ENCODE assay signal across 15 cellular contexts in genomic region chr16:85249830-85250455, GRCh38.
DNase-seq lines count a peak whose midpoint lies in the region; TF ChIP-seq lines count a peak whose summit lies in the region.
"Had no signal": no experiment of that assay in that cellular context is flagged by ENCODE, and none has a peak within 500 bp of the region (broad histone marks: within the 10 kb centered on the region; RNA-seq: fewer than 3 reads in every experiment).

No MANE protein-coding gene starts in this region.

- H3K36me3 ChIP-seq in smooth muscle cell (ENCODE audit: low read depth) (no peaks in the 10 kb centered on the region), trophoblast cell (ENCODE audit: control insufficient read depth in 1 of 2, insufficient read depth in 2 of 2, low read length in 2 of 2) (no peaks in the 10 kb centered on the region)

- H3K27me3 Mint-ChIP-seq in activated T-helper 1 cell treated with anti-CD3 and anti-CD28 coated beads, Interleukin-12 subunit alpha, Interleukin-12 subunit beta, Interleukin-2, Interleukin-4 antibody, amounts not matched to agents 30 ng/mL and 10 ng/mL and 1 ng/mL, durations not matched to agents 14 hours and 24 hours and 36 hours (ENCODE audit: insufficient read depth): peaks cover 2% of the 10 kb centered on the region

- H3K27ac ChIP-seq in smooth muscle cell (ENCODE audit: low read depth): no peak overlapping the region
- H3K27ac ChIP-seq in trophoblast cell (ENCODE audit: low read depth, low read length): no peak overlapping the region
- H3K27ac ChIP-seq: 22Rv1, RWPE1 had no signal

- no peaks in the 10 kb centered on the region for H3K36me3 Mint-ChIP-seq in activated T-helper 1 cell treated with anti-CD3 and anti-CD28 coated beads, Interleukin-12 subunit alpha, Interleukin-12 subunit beta, Interleukin-2, Interleukin-4 antibody, amounts not matched to agents 30 ng/mL and 10 ng/mL and 1 ng/mL, durations not matched to agents 14 hours and 24 hours and 36 hours (ENCODE audit: low read depth)

- H3K4ac ChIP-seq in trophoblast cell (ENCODE audit: low read depth, low read length): no peak overlapping the region

- no peaks in the 10 kb centered on the region for H3K27me3 ChIP-seq in smooth muscle cell (ENCODE audit: low read depth)
- no peaks in the 10 kb centered on the region for H3K27me3 ChIP-seq in trophoblast cell (ENCODE audit: insufficient read depth, low read length)

- H3K79me1 ChIP-seq in trophoblast cell (ENCODE audit: low read length): no peaks in the 10 kb centered on the region

- WGBS in smooth muscle cell (ENCODE audit: low lambda C conversion rate): 93% methylated on average over 27 of the region's 27 CpGs
- no CpG with 5 or more reads among the region's 27 CpGs for WGBS in trophoblast cell (ENCODE audit: extremely low coverage, insufficient coverage, insufficient read length)

- no peak overlapping the region for H2BK12ac ChIP-seq in trophoblast cell (ENCODE audit: low read length)

- H3K4me3 ChIP-seq in fibroblast of villous mesenchyme (ENCODE audit: low read depth, low read length) (no peak overlapping the region), smooth muscle cell (no peak overlapping the region), trophoblast cell (ENCODE audit: low read depth, low read length) (no peak overlapping the region)

- peaks cover 80% of the 10 kb centered on the region for H4K20me1 ChIP-seq in smooth muscle cell (ENCODE audit: low read depth)

- H3F3A ChIP-seq in smooth muscle cell (ENCODE audit: low read depth): peaks cover 5% of the 10 kb centered on the region

- H3K9me3 ChIP-seq in smooth muscle cell (replicated peaks; ENCODE audit: low read depth) (no peaks in the 10 kb centered on the region), trophoblast cell (ENCODE audit: insufficient read depth, low read depth, low read length) (no peaks in the 10 kb centered on the region)

- peaks cover 6% of the 10 kb centered on the region for H3K4me1 ChIP-seq in smooth muscle cell (ENCODE audit: low read depth)
- H3K4me1 ChIP-seq in trophoblast cell (ENCODE audit: control insufficient read depth in 1 of 2, insufficient read depth in 2 of 2, low read length in 2 of 2): peaks cover 0 to 5% of the 10 kb centered on the region in 2 experiments

- no peak overlapping the region for H4K8ac ChIP-seq in trophoblast cell (ENCODE audit: low read depth, low read length)

- no peak overlapping the region for H3K23ac ChIP-seq in trophoblast cell (ENCODE audit: low read length)

- TF ChIP-seq CTCF in fibroblast of villous mesenchyme (IDR thresholded peaks at IDR 0.05; ENCODE audit: insufficient read depth, low read depth, low read length) (no peak), smooth muscle cell (IDR thresholded peaks at IDR 0.05; ENCODE audit: borderline replicate concordance, insufficient read depth, poor library complexity, severe bottlenecking) (no peak)

- no peak overlapping the region for H2AFZ ChIP-seq in smooth muscle cell (ENCODE audit: low read depth)
- no peak overlapping the region for H2AFZ ChIP-seq in trophoblast cell (ENCODE audit: insufficient read depth, low read length, poor library complexity)

- H3K18ac ChIP-seq in trophoblast cell (ENCODE audit: low read length): no peak overlapping the region

- H2AK5ac ChIP-seq in trophoblast cell (ENCODE audit: low read length): no peak overlapping the region

- no peak overlapping the region for H3K14ac ChIP-seq in trophoblast cell (ENCODE audit: low read length)

- no peak overlapping the region for H3K27ac Mint-ChIP-seq in activated T-helper 1 cell treated with anti-CD3 and anti-CD28 coated beads, Interleukin-12 subunit alpha, Interleukin-12 subunit beta, Interleukin-2, Interleukin-4 antibody, amounts not matched to agents 30 ng/mL and 10 ng/mL and 1 ng/mL, durations not matched to agents 14 hours and 24 hours and 36 hours
- H3K27ac Mint-ChIP-seq: H9 had no signal

- H2BK5ac ChIP-seq in trophoblast cell (ENCODE audit: low read depth, low read length, poor library complexity): no peak overlapping the region

- H3K9me3 Mint-ChIP-seq in activated T-helper 1 cell treated with anti-CD3 and anti-CD28 coated beads, Interleukin-12 subunit alpha, Interleukin-12 subunit beta, Interleukin-2, Interleukin-4 antibody, amounts not matched to agents 30 ng/mL and 10 ng/mL and 1 ng/mL, durations not matched to agents 14 hours and 24 hours and 36 hours: no peaks in the 10 kb centered on the region
- H3K9me3 Mint-ChIP-seq: H9 had no signal

- intact Hi-C loops in activated T-helper 1 cell treated with anti-CD3 and anti-CD28 coated beads, Interleukin-12 subunit alpha, Interleukin-12 subunit beta, Interleukin-2, Interleukin-4 antibody, amounts not matched to agents 30 ng/mL and 10 ng/mL and 1 ng/mL, durations not matched to agents 14 hours and 24 hours and 36 hours (cut with micrococcal nuclease): no loop called here

- H3K4me3 Mint-ChIP-seq in activated T-helper 1 cell treated with anti-CD3 and anti-CD28 coated beads, Interleukin-12 subunit alpha, Interleukin-12 subunit beta, Interleukin-2, Interleukin-4 antibody, amounts not matched to agents 30 ng/mL and 10 ng/mL and 1 ng/mL, durations not matched to agents 14 hours and 24 hours and 36 hours: no peak overlapping the region
- H3K4me3 Mint-ChIP-seq: H9 had no signal

- no peak overlapping the region for H2BK120ac ChIP-seq in trophoblast cell (ENCODE audit: insufficient read depth, low read length, poor library complexity)

- DNase-seq in NCI-H2227 (lab: John Stamatoyannopoulos, UW; ENCODE audit: unreplicated experiment) (peak; percentile 8), NCI-H2227 treated with DMSO at 0.1 percent for 48 hours (lab: John Stamatoyannopoulos, UW) (no peak), NCI-H2171 (lab: John Stamatoyannopoulos, UW) (peak; percentile 69), fibroblast of villous mesenchyme (ENCODE audit: low read depth) (peak; percentile 21), smooth muscle cell (lab: John Stamatoyannopoulos, UW; ENCODE audit: unreplicated experiment) (peak; percentile 10), trophoblast cell (no peak), NCI-H446 treated with DMSO at 0.1 percent for 48 hours (lab: John Stamatoyannopoulos, UW) (no peak)
- DNase-seq in activated T-helper 1 cell treated with anti-CD3 and anti-CD28 coated beads, Interleukin-12 subunit alpha, Interleukin-12 subunit beta, Interleukin-2, Interleukin-4 antibody, amounts not matched to agents 30 ng/mL and 10 ng/mL and 1 ng/mL, durations not matched to agents 14 hours and 24 hours and 36 hours (ENCODE audit: low spot score): no peak
- DNase-seq: DMS153, H9, NCI-H2029 treated with DMSO at 0.1 percent for 48 hours, NCI-H226, PC-3 had no signal

- H3K9ac ChIP-seq in smooth muscle cell (ENCODE audit: low read depth) (no peak overlapping the region), trophoblast cell (ENCODE audit: low read length) (no peak overlapping the region)

- H3K4me2 ChIP-seq in smooth muscle cell (no peak overlapping the region), trophoblast cell (ENCODE audit: low read length) (no peak overlapping the region)

- peaks cover 6% of the 10 kb centered on the region for H3K4me1 Mint-ChIP-seq in activated T-helper 1 cell treated with anti-CD3 and anti-CD28 coated beads, Interleukin-12 subunit alpha, Interleukin-12 subunit beta, Interleukin-2, Interleukin-4 antibody, amounts not matched to agents 30 ng/mL and 10 ng/mL and 1 ng/mL, durations not matched to agents 14 hours and 24 hours and 36 hours (ENCODE audit: low read depth)

- H3K79me2 ChIP-seq in smooth muscle cell (ENCODE audit: low read depth) (peaks cover 7% of the 10 kb centered on the region), trophoblast cell (ENCODE audit: control insufficient read depth, insufficient read depth, low read length, poor library complexity) (no peaks in the 10 kb centered on the region)

- H4K91ac ChIP-seq in trophoblast cell (ENCODE audit: low read depth, low read length): no peak overlapping the region

- H4K12ac ChIP-seq in trophoblast cell (ENCODE audit: low read depth, low read length): no peak overlapping the region

Comparison
In these comparisons a context has a peak if more than half of its experiments do, and no peak if none do; other contexts are left out.
1. DNase-seq: peak in NCI-H2227 (single experiment), NCI-H2171 (single experiment), fibroblast of villous mesenchyme (single experiment) and smooth muscle cell (single experiment); none in NCI-H2227 treated with DMSO at 0.1 percent for 48 hours (single experiment), trophoblast cell (0 of 2), NCI-H446 treated with DMSO at 0.1 percent for 48 hours (single experiment) and activated T-helper 1 cell treated with anti-CD3 and anti-CD28 coated beads, Interleukin-12 subunit alpha, Interleukin-12 subunit beta, Interleukin-2, Interleukin-4 antibody, amounts not matched to agents 30 ng/mL and 10 ng/mL and 1 ng/mL, durations not matched to agents 14 hours and 24 hours and 36 hours (single experiment).